In genomic region chr5:134224905-134225779, GRCh38 we compare ENCODE assay signal across 8 cellular contexts. TPM values are rescaled to one million over a fixed set of nuclear protein-coding genes. Genes with fewer than 3 reads are reported as not detected.
DNase-seq lines count a peak whose midpoint lies in the region; ATAC-seq and TF ChIP-seq lines count a peak whose summit lies in the region.

No MANE protein-coding gene starts in this region.

- H3K9me3 ChIP-seq in esophagus muscularis mucosa (no peaks in the 10 kb centered on the region), muscle layer of duodenum (ENCODE audit: control insufficient read depth in 1 of 2, low read length in 2 of 2) (no peaks in the 10 kb centered on the region)

- H3K27ac Mint-ChIP-seq in activated T-cell treated with anti-CD3 and anti-CD28 coated beads, Interleukin-2, amount 50 U/mL, for 24 hours = peak overlapping the region; percentile 99

- 2% methylated on average over 9 of the region's 49 CpGs for WGBS in esophagus muscularis mucosa

- peaks cover 61% of the 10 kb centered on the region for H3K36me3 Mint-ChIP-seq in activated T-cell treated with anti-CD3 and anti-CD28 coated beads, Interleukin-2, amount 50 U/mL, for 24 hours (ENCODE audit: low read depth)

- H3K9me3 Mint-ChIP-seq in activated T-cell treated with anti-CD3 and anti-CD28 coated beads, Interleukin-2, amount 50 U/mL, for 24 hours = no peaks in the 10 kb centered on the region

- no peaks in the 10 kb centered on the region for H3K27me3 ChIP-seq in esophagus muscularis mucosa
- no peaks in the 10 kb centered on the region for H3K27me3 ChIP-seq in muscle layer of duodenum (ENCODE audit: low read depth, low read length)

- H3K27me3 Mint-ChIP-seq in activated T-cell treated with anti-CD3 and anti-CD28 coated beads, Interleukin-2, amount 50 U/mL, for 24 hours = no peaks in the 10 kb centered on the region

- DNase-seq in AG08395 (ENCODE audit: low spot score) (peak; percentile 50), NOMO-1 (lab: John Stamatoyannopoulos, UW; ENCODE audit: unreplicated experiment in 2 of 2) (peak; percentile 50), esophagus muscularis mucosa (ENCODE audit: extremely low spot score) (no peak)
- peak; percentile 79 for DNase-seq in activated T-cell treated with anti-CD3 and anti-CD28 coated beads, Interleukin-2, amount 50 U/mL, for 24 hours
- DNase-seq in stimulated activated CD8-positive, alpha-beta memory T cell treated with anti-CD3 and anti-CD28 coated beads, Interleukin-7, amount 100 ng/mL, for 24 hours (ENCODE audit: low read depth) = peak; percentile 28

- H3K4me3 Mint-ChIP-seq in activated T-cell treated with anti-CD3 and anti-CD28 coated beads, Interleukin-2, amount 50 U/mL, for 24 hours = peak overlapping the region; percentile 98

- TF ChIP-seq POLR2A in esophagus muscularis mucosa (IDR thresholded peaks at IDR 0.05; ENCODE audit: low read depth) = no peak

- H3K4me1 Mint-ChIP-seq in activated T-cell treated with anti-CD3 and anti-CD28 coated beads, Interleukin-2, amount 50 U/mL, for 24 hours (ENCODE audit: low read depth) = peaks cover 63% of the 10 kb centered on the region

- intact Hi-C loops in esophagus muscularis mucosa (cut with DNase I) = loop anchor here (5.0 kb wide), 2 partner anchors 48 to 147 kb away; partner anchors contain the start of genes SKP1 and UBE2B

- H3K27ac ChIP-seq in esophagus muscularis mucosa (replicated peaks in 1 of 4) (peak overlapping the region; percentile 100), muscle layer of duodenum (ENCODE audit: low read length) (peak overlapping the region; percentile 99)

- H3K4me1 ChIP-seq in esophagus muscularis mucosa (peaks cover 37 to 59% (median 58%) of the 10 kb centered on the region in 4 donors), muscle layer of duodenum (ENCODE audit: control insufficient read depth in 1 of 2, insufficient read depth in 2 of 2, low read length in 2 of 2) (peaks cover 32 to 46% of the 10 kb centered on the region in 2 donors)

- TF ChIP-seq CTCF in esophagus muscularis mucosa (IDR thresholded peaks at IDR 0.05) = peak; percentile 25 to 29 (median 29)

- ATAC-seq in GM18867 (IDR thresholded peaks at IDR 0.05; ENCODE audit: unreplicated experiment) = peak; percentile 33
- ATAC-seq in HG03097 (IDR thresholded peaks at IDR 0.05; ENCODE audit: low FRiP score, unreplicated experiment) = peak; percentile 15

- H3K4me3 ChIP-seq in esophagus muscularis mucosa = peak overlapping the region; percentile 85 to 100 (median 98)
- H3K4me3 ChIP-seq in muscle layer of duodenum (ENCODE audit: low read depth in 1 of 2, low read length in 2 of 2) = peak overlapping the region; percentile 85 to 94

- no peak for TF ChIP-seq EP300 in esophagus muscularis mucosa (IDR thresholded peaks at IDR 0.05)

- H3K36me3 ChIP-seq in esophagus muscularis mucosa (peaks cover 0 to 6% (median 0%) of the 10 kb centered on the region in 4 donors), muscle layer of duodenum (ENCODE audit: control insufficient read depth in 1 of 2, insufficient read depth in 2 of 2, low read length in 2 of 2) (peaks cover 0 to 17% of the 10 kb centered on the region in 2 donors)

RNA-seq across cellular contexts. Expression of gene PPP2CA, which starts 0.7 kb away (rescaled TPM):
- 100 to 1,000 TPM in 2 of 4 donors, 10 to 100 TPM in 2; 89.0 to 142 (median 115) TPM for total RNA-seq in esophagus muscularis mucosa

RNA-seq across cellular contexts. Expression of gene SKP1, which starts 48.4 kb away (rescaled TPM):
- total RNA-seq in esophagus muscularis mucosa = 100 to 1,000 TPM; 170 to 345 (median 322) TPM
